ENCODE assay signal across 1 cellular context in the genomic region with DNA sequence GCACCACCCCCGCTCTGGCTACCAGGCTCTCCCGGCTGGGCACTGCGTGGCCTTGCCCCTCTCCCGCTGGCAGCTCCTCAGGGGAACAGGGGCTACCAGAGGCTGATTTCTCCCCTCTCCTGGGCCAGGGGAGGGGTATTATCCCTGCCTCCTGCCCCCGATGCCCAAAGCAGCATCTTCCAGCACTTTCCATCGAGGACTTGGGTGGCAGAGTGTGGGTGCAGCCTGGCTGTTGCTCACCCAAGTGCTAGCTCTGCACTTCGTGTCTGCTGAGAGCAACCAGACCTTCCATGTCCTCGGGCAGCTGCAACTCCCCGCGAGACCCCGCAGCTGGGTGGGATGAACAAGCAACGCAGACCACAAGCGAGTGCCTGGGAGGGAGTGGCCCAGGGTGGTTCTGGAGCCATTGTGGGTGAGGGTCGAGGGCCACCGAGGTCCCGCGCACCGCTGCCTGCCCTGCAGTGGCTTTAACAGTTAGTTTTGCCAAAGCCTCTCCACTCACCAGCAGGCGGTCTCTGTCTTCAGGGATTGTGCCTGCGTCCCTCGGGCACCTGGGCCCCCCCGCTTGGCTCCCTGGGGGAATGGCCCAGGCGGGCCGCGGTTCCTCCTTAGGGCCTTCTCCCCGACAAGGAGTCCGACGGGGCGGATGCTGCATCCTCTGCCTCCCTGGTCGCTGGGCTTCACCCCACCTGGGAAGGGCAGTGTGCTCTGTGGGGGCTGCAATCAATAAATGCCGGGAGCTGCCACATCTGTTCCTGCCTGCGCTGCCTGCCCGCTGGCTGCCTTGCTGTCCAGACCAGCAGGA.
TF ChIP-seq lines count a peak whose summit lies in the region.

No MANE protein-coding gene starts in this region.

TF ChIP-seq in K562, 482 proteins besides CTCF, POLR2A, EP300 and RAD21:
- TF ChIP-seq RBFOX2 (IDR thresholded peaks at IDR 0.05; ENCODE audit: low read depth, low read length) (peak; percentile 53), POLR2G (IDR thresholded peaks at IDR 0.05; ENCODE audit: low read depth, low read length) (peak; percentile 58), GTF2A2 (tag; IDR thresholded peaks at IDR 0.05) (no peak), ZBTB8A (IDR thresholded peaks at IDR 0.05; ENCODE audit: partially characterized antibody) (no peak)
- TF ChIP-seq, protein P1, sequence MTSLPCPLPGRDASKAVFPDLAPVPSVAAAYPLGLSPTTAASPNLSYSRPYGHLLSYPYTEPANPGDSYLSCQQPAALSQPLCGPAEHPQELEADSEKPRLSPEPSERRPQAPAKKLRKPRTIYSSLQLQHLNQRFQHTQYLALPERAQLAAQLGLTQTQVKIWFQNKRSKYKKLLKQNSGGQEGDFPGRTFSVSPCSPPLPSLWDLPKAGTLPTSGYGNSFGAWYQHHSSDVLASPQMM (CRISPR knock-in tag; IDR thresholded peaks at IDR 0.05) = no peak
